ENCODE assay signal across 10 cellular contexts in genomic region chr5:160198886-160199409, GRCh38. TPM values are rescaled to one million over a fixed set of nuclear protein-coding genes. Genes with fewer than 3 reads are reported as not detected.
A peak's percentile ranks its signal among the peaks of the same experiment; 100 is the strongest.
DNase-seq lines count a peak whose midpoint lies in the region; ATAC-seq and TF ChIP-seq lines count a peak whose summit lies in the region.
"Had no signal": no experiment of that assay in that cellular context is flagged by ENCODE, and none has a peak within 500 bp of the region (broad histone marks: within the 10 kb centered on the region; RNA-seq: fewer than 3 reads in every experiment).

No MANE protein-coding gene starts in this region.

- peaks cover 63% of the 10 kb centered on the region for H3K4me1 ChIP-seq in BLaER1
- H3K4me1 ChIP-seq in esophagus squamous epithelium: peaks cover 4 to 16% (median 9%) of the 10 kb centered on the region in 3 donors

- peak; percentile 9 for ATAC-seq in HG03159 (IDR thresholded peaks at IDR 0.05; ENCODE audit: unreplicated experiment)
- ATAC-seq in central memory CD8-positive, alpha-beta T cell (replicated peaks; ENCODE audit: extremely low read depth, poor library complexity, severe bottlenecking): no peak
- no peak for ATAC-seq in natural killer cell

- peaks cover 6% of the 10 kb centered on the region for H3K4me1 Mint-ChIP-seq in central memory CD8-positive, alpha-beta T cell
- peaks cover 0 to 7% of the 10 kb centered on the region in 2 donors for H3K4me1 Mint-ChIP-seq in natural killer cell

- H3K36me3 ChIP-seq in BLaER1 (no peaks in the 10 kb centered on the region), esophagus squamous epithelium (no peaks in the 10 kb centered on the region)

- intact Hi-C loops in natural killer cell (cut with micrococcal nuclease) (loop anchor here (1.0 to 2.0 kb wide), 3 partner anchors 146 to 192 kb away; no protein-coding TSS in a partner anchor), esophagus squamous epithelium (cut with DNase I) (loop anchor here (2.0 to 10.0 kb wide), 2 partner anchors 148 to 174 kb away; no protein-coding TSS in a partner anchor)

- no peak for TF ChIP-seq CTCF in natural killer cell (IDR thresholded peaks at IDR 0.05)
- no peak for TF ChIP-seq CTCF in esophagus squamous epithelium (IDR thresholded peaks at IDR 0.05)

- no peaks in the 10 kb centered on the region for H3K27me3 ChIP-seq in BLaER1
- H3K27me3 ChIP-seq in esophagus squamous epithelium: no peaks in the 10 kb centered on the region

- no peaks in the 10 kb centered on the region for H4K20me1 ChIP-seq in BLaER1

- peaks cover 2% of the 10 kb centered on the region for H3K36me3 Mint-ChIP-seq in central memory CD8-positive, alpha-beta T cell (ENCODE audit: insufficient read depth)
- no peaks in the 10 kb centered on the region for H3K36me3 Mint-ChIP-seq in natural killer cell

- H3K9me3 ChIP-seq in BLaER1 (no peaks in the 10 kb centered on the region), esophagus squamous epithelium (no peaks in the 10 kb centered on the region)

- DNase-seq in central memory CD8-positive, alpha-beta T cell (ENCODE audit: low spot score in 2 of 2): no peak
- DNase-seq in natural killer cell (no peak), esophagus squamous epithelium (lab: John Stamatoyannopoulos, UW) (no peak), cerebellar nuclear complex (lab: John Stamatoyannopoulos, UW) (no peak), T1000 (lab: John Stamatoyannopoulos, UW) (no peak)
- no peak for DNase-seq in activated effector memory CD4-positive, alpha-beta T cell treated with Interleukin-2 at 50 U/mL for 16 hours

- peak overlapping the region; percentile 58; the same call in 1 of the 2 replicates for H3K9ac ChIP-seq in BLaER1

- TF ChIP-seq POLR2A in esophagus squamous epithelium (IDR thresholded peaks at IDR 0.05): no peak

- no peak overlapping the region for H3K27ac Mint-ChIP-seq in central memory CD8-positive, alpha-beta T cell (ENCODE audit: low read depth)
- H3K27ac Mint-ChIP-seq in natural killer cell: peak overlapping the region in 1 of 2 donors; percentile 74

- peak overlapping the region; percentile 80 for H3K27ac ChIP-seq in BLaER1
- H3K27ac ChIP-seq in esophagus squamous epithelium: no peak overlapping the region

- H3K4me3 ChIP-seq in BLaER1: peak overlapping the region; percentile 57
- H3K4me3 ChIP-seq in esophagus squamous epithelium: peak overlapping the region in 2 of 4 donors; percentile 45 to 63

- peaks cover 38% of the 10 kb centered on the region for H3K27me3 Mint-ChIP-seq in central memory CD8-positive, alpha-beta T cell
- peaks cover 0 to 18% of the 10 kb centered on the region in 2 donors for H3K27me3 Mint-ChIP-seq in natural killer cell (ENCODE audit: low read depth in 2 of 2)

- no peaks in the 10 kb centered on the region for H3K9me3 Mint-ChIP-seq in central memory CD8-positive, alpha-beta T cell
- H3K9me3 Mint-ChIP-seq in natural killer cell: no peaks in the 10 kb centered on the region

- H3K4me2 ChIP-seq in BLaER1: peak overlapping the region; percentile 98

- 37 to 53% methylated on average over 7 to 8 of the region's 8 CpGs for WGBS in esophagus squamous epithelium, 2 donors

- peak overlapping the region; percentile 69 for H3K4me3 Mint-ChIP-seq in central memory CD8-positive, alpha-beta T cell
- peak overlapping the region; percentile 41 for H3K4me3 Mint-ChIP-seq in natural killer cell

RNA-seq across cellular contexts. Expression of gene FABP6, which starts 30.4 kb away (rescaled TPM):
- total RNA-seq in natural killer cell (not detected), esophagus squamous epithelium (1 to 10 TPM in 1 of 4 donors, not detected in 3; 7.2 TPM)
- total RNA-seq: activated CD8-positive, alpha-beta memory T cell treated with anti-CD3 and anti-CD28 coated beads for 36 hours; sciatic nerve had no signal
